ENCODE assay signal across 1 cellular context in the genomic region with DNA sequence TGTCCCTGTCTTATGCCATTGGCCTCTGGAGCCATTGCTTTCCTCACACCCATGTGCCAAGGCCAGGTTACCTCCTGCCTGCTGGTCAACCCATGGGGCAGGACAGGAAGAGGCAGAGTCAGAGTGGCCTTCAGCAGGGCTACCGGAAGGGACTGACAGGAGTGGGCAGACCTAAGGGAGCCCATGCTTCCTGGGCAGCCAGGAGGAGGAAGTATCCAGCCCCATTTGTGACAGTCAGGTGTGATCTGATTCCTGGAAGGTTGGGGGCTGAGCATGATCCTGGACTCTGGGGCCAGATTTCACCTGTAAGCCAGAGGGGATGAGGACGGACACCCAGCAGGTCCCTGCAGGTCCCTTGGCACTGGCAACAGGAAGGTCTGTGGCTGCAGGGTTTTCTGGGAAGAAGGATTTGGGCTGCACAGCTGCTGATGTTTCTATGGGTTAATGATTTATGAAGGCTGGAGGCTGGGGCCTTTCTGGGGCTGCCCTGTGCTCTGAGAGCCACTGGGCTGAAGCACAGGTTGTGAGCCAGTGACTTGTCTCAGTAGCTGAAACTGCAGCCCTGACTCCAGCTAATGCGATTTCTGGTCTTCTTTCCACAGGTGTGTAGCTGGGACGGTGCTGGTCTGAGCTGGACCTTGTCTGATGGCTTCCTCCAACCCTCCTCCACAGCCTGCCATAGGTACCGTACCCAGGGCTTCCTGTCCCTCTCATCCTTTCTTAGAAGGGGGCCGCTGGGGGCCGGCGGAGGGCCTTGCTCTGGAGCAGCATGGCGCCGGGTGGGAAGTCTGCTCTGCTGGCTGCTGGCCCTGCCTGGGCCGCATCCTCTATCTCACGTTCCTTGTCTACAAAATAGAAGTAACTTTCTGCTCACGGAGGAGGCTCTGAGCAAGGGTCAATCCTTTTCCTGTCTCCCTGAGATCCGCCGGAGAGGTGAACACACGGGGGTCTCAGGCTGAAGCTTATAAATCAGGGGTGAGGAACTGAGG.
TF ChIP-seq lines count a peak whose summit lies in the region.

No MANE protein-coding gene starts in this region.

TF ChIP-seq in HepG2, 621 proteins besides CTCF, POLR2A, EP300 and RAD21 (continued from another document and continues in another):
- peak; percentile 81 for TF ChIP-seq RARA (CRISPR knock-in tag; IDR thresholded peaks at IDR 0.05)
- TF ChIP-seq RFX1 (IDR thresholded peaks at IDR 0.05) = no peak
- TF ChIP-seq SNAPC2 (CRISPR knock-in tag; IDR thresholded peaks at IDR 0.05) = peak; percentile 56; the same call in 1 of the 2 replicates
- TF ChIP-seq PREB (CRISPR knock-in tag; IDR thresholded peaks at IDR 0.05) = no peak
- no peak; the same call in 1 of the 2 replicates for TF ChIP-seq ZNF503 (CRISPR knock-in tag; IDR thresholded peaks at IDR 0.05)
- TF ChIP-seq PAWR (CRISPR knock-in tag; IDR thresholded peaks at IDR 0.05; ENCODE audit: borderline replicate concordance) = no peak
- TF ChIP-seq TSC22D2 (CRISPR knock-in tag; IDR thresholded peaks at IDR 0.05; ENCODE audit: borderline replicate concordance) = peak; percentile 55; the same call in 1 of the 2 replicates
- TF ChIP-seq ZMYM3 (CRISPR knock-in tag; IDR thresholded peaks at IDR 0.05) = peak; percentile 58
- TF ChIP-seq HOXA5 (CRISPR knock-in tag; IDR thresholded peaks at IDR 0.05) = peak; percentile 83
- TF ChIP-seq NCOA2 (CRISPR knock-in tag; IDR thresholded peaks at IDR 0.05) = peak; percentile 56
- no peak for TF ChIP-seq ZNF251 (CRISPR knock-in tag; IDR thresholded peaks at IDR 0.05)
- no peak for TF ChIP-seq XRCC5 (optimal IDR thresholded peaks at IDR 0.05; ENCODE audit: low read length)
- no peak for TF ChIP-seq ARNT2 (CRISPR knock-in tag; IDR thresholded peaks at IDR 0.05; ENCODE audit: low read depth)
- peak; percentile 83; the same call in 1 of the 2 replicates for TF ChIP-seq ZSCAN30 (CRISPR knock-in tag; IDR thresholded peaks at IDR 0.05)
- TF ChIP-seq ELF1 (CRISPR knock-in tag; IDR thresholded peaks at IDR 0.05) = peak; percentile 75
- peak; percentile 85 for TF ChIP-seq GABPB1 (CRISPR knock-in tag; IDR thresholded peaks at IDR 0.05)
- TF ChIP-seq PHF8 (CRISPR knock-in tag; IDR thresholded peaks at IDR 0.05) = peak; percentile 35
- no peak for TF ChIP-seq ZNF569 (CRISPR knock-in tag; IDR thresholded peaks at IDR 0.05; ENCODE audit: borderline replicate concordance)
- TF ChIP-seq THAP8 (CRISPR knock-in tag; IDR thresholded peaks at IDR 0.05; ENCODE audit: borderline replicate concordance) = no peak; the same call in 1 of the 2 replicates
- peak; percentile 70; the same call in 1 of the 2 replicates for TF ChIP-seq ZFX (CRISPR knock-in tag; IDR thresholded peaks at IDR 0.05; ENCODE audit: low read depth)
- no peak for TF ChIP-seq ZNF572 (CRISPR knock-in tag; IDR thresholded peaks at IDR 0.05)
- TF ChIP-seq TBX3 (IDR thresholded peaks at IDR 0.05; ENCODE audit: borderline replicate concordance) = no peak
- TF ChIP-seq ZNF30 (CRISPR knock-in tag; IDR thresholded peaks at IDR 0.05) = no peak
- no peak for TF ChIP-seq ZNF775 (CRISPR knock-in tag; IDR thresholded peaks at IDR 0.05; ENCODE audit: borderline replicate concordance)
- TF ChIP-seq, protein P1, sequence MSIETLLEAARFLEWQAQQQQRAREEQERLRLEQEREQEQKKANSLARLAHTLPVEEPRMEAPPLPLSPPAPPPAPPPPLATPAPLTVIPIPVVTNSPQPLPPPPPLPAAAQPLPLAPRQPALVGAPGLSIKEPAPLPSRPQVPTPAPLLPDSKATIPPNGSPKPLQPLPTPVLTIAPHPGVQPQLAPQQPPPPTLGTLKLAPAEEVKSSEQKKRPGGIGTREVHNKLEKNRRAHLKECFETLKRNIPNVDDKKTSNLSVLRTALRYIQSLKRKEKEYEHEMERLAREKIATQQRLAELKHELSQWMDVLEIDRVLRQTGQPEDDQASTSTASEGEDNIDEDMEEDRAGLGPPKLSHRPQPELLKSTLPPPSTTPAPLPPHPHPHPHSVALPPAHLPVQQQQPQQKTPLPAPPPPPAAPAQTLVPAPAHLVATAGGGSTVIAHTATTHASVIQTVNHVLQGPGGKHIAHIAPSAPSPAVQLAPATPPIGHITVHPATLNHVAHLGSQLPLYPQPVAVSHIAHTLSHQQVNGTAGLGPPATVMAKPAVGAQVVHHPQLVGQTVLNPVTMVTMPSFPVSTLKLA (IDR thresholded peaks at IDR 0.05) = no peak
- TF ChIP-seq ZNF644 (CRISPR knock-in tag; IDR thresholded peaks at IDR 0.05; ENCODE audit: low read depth) = no peak
- TF ChIP-seq ZNF331 (CRISPR knock-in tag; IDR thresholded peaks at IDR 0.05) = peak; percentile 11
- TF ChIP-seq ZBTB3 (CRISPR knock-in tag; IDR thresholded peaks at IDR 0.05; ENCODE audit: borderline replicate concordance, low read depth) = no peak
- no peak for TF ChIP-seq MTA1 (CRISPR knock-in tag; IDR thresholded peaks at IDR 0.05; ENCODE audit: borderline replicate concordance)
- TF ChIP-seq ZNF850 (CRISPR knock-in tag; conservative IDR thresholded peaks at IDR 0.05) = no peak
- TF ChIP-seq NCOR1 (IDR thresholded peaks at IDR 0.05; ENCODE audit: borderline replicate concordance, low read length) = peak; percentile 70; the same call in 1 of the 2 replicates
- peak; percentile 67 for TF ChIP-seq GABPA (IDR thresholded peaks at IDR 0.05; ENCODE audit: low read depth, low read length)
- TF ChIP-seq GABPA (CRISPR knock-in tag; IDR thresholded peaks at IDR 0.05; ENCODE audit: low read depth) = peak; percentile 89
- TF ChIP-seq SAFB2 (CRISPR knock-in tag; IDR thresholded peaks at IDR 0.05; ENCODE audit: borderline replicate concordance, low read depth) = no peak
- no peak; the same call in 1 of the 2 replicates for TF ChIP-seq RELA (CRISPR knock-in tag; IDR thresholded peaks at IDR 0.05)
- TF ChIP-seq DPF2 (CRISPR knock-in tag; IDR thresholded peaks at IDR 0.05; ENCODE audit: borderline replicate concordance, low read depth) = no peak; the same call in 1 of the 2 replicates
- TF ChIP-seq, protein P2, sequence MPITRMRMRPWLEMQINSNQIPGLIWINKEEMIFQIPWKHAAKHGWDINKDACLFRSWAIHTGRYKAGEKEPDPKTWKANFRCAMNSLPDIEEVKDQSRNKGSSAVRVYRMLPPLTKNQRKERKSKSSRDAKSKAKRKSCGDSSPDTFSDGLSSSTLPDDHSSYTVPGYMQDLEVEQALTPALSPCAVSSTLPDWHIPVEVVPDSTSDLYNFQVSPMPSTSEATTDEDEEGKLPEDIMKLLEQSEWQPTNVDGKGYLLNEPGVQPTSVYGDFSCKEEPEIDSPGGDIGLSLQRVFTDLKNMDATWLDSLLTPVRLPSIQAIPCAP (CRISPR knock-in tag; IDR thresholded peaks at IDR 0.05; ENCODE audit: low read depth) = no peak
- no peak for TF ChIP-seq ZMYM2 (CRISPR knock-in tag; IDR thresholded peaks at IDR 0.05)
- peak; percentile 21; the same call in 1 of the 2 replicates for TF ChIP-seq IRF2 (CRISPR knock-in tag; IDR thresholded peaks at IDR 0.05)
- TF ChIP-seq ZNF576 (CRISPR knock-in tag; IDR thresholded peaks at IDR 0.05) = no peak
- TF ChIP-seq ETV6 (CRISPR knock-in tag; conservative IDR thresholded peaks at IDR 0.05) = no peak; the same call in 1 of the 2 replicates
- TF ChIP-seq SIX4 (CRISPR knock-in tag; IDR thresholded peaks at IDR 0.05) = no peak
- TF ChIP-seq, protein P3, sequence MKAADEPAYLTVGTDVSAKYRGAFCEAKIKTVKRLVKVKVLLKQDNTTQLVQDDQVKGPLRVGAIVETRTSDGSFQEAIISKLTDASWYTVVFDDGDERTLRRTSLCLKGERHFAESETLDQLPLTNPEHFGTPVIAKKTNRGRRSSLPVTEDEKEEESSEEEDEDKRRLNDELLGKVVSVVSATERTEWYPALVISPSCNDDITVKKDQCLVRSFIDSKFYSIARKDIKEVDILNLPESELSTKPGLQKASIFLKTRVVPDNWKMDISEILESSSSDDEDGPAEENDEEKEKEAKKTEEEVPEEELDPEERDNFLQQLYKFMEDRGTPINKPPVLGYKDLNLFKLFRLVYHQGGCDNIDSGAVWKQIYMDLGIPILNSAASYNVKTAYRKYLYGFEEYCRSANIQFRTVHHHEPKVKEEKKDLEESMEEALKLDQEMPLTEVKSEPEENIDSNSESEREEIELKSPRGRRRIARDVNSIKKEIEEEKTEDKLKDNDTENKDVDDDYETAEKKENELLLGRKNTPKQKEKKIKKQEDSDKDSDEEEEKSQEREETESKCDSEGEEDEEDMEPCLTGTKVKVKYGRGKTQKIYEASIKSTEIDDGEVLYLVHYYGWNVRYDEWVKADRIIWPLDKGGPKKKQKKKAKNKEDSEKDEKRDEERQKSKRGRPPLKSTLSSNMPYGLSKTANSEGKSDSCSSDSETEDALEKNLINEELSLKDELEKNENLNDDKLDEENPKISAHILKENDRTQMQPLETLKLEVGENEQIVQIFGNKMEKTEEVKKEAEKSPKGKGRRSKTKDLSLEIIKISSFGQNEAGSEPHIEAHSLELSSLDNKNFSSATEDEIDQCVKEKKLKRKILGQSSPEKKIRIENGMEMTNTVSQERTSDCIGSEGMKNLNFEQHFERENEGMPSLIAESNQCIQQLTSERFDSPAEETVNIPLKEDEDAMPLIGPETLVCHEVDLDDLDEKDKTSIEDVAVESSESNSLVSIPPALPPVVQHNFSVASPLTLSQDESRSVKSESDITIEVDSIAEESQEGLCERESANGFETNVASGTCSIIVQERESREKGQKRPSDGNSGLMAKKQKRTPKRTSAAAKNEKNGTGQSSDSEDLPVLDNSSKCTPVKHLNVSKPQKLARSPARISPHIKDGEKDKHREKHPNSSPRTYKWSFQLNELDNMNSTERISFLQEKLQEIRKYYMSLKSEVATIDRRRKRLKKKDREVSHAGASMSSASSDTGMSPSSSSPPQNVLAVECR (CRISPR knock-in tag; IDR thresholded peaks at IDR 0.05; ENCODE audit: borderline replicate concordance) = peak; percentile 81
- TF ChIP-seq YEATS2 (CRISPR knock-in tag; IDR thresholded peaks at IDR 0.05; ENCODE audit: borderline replicate concordance) = peak; percentile 43; the same call in 1 of the 2 replicates
- TF ChIP-seq ZNF224 (CRISPR knock-in tag; IDR thresholded peaks at IDR 0.05) = 0 out of 2 replicates have a peak, but pooled peaks have one; percentile 69
- TF ChIP-seq GATA4 (IDR thresholded peaks at IDR 0.05; ENCODE audit: borderline replicate concordance, low read depth) = peak; percentile 78; the same call in 1 of the 2 replicates
- peak; percentile 85; the same call in 1 of the 2 replicates for TF ChIP-seq NFAT5 (CRISPR knock-in tag; IDR thresholded peaks at IDR 0.05)
